39 cellular contexts compared by ENCODE assay signal in the genomic region with DNA sequence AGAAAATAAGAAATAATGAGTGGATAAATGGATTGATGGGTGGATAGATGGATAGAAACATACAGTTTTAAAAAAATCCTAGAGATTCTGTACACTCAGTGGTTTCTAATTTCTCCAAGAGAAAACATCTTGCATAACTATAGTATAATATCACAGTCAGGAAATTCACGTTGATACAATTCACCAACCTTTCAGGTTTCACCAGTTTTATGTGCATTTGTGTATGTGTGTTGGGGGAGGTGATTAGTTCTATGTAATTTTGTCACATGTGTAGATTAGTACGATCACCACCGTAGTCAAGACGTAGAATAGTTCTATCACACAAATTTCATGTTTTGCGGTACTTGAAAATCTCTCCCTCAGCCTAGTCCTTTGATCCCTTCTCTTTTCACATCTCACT.
"Had no signal": no experiment of that assay in that cellular context is flagged by ENCODE, and none has a peak within 500 bp of the region (broad histone marks: within the 10 kb centered on the region; RNA-seq: fewer than 3 reads in every experiment).

No MANE protein-coding gene starts in this region.

- H3K9me3 Mint-ChIP-seq: activated CD4-positive, alpha-beta T cell treated with anti-CD3 and anti-CD28 coated beads, Interleukin-2, amount 10 ng/mL, durations not matched to agents 24 days and 14 days; activated T-helper 1 cell treated with anti-CD3 and anti-CD28 coated beads, Interleukin-12 subunit alpha, Interleukin-12 subunit beta, Interleukin-2, Interleukin-4 antibody, amounts not matched to agents 30 ng/mL and 10 ng/mL and 1 ng/mL, durations not matched to agents 14 hours and 24 hours and 36 hours had no signal

- H3K4me1 ChIP-seq: adrenal gland, body of pancreas, breast epithelium had no signal

- ATAC-seq: activated CD8-positive, alpha-beta T cell treated with anti-CD3 and anti-CD28 coated beads for 36 hours; activated naive CD4-positive, alpha-beta T cell treated with anti-CD3 and anti-CD28 coated beads, Interleukin-2, amount 50 U/mL, for 72 hours; activated T-cell treated with anti-CD3 and anti-CD28 coated beads, Interleukin-2, amount 50 U/mL, for 4 hours; activated T-cell treated with anti-CD3 and anti-CD28 coated beads, Interleukin-2, amount 50 U/mL, for 72 hours; activated T-helper 17 cell treated with anti-CD3 and anti-CD28 coated beads, Interleukin-2, amount 50 U/mL, for 72 hours; body of pancreas had no signal

- H3K36me3 ChIP-seq: adrenal gland, brain microvascular endothelial cell, breast epithelium, cardiac muscle cell had no signal

- H3K36me3 Mint-ChIP-seq: activated CD4-positive, alpha-beta memory T cell treated with anti-CD3 and anti-CD28 coated beads for 36 hours; activated naive CD4-positive, alpha-beta T cell treated with anti-CD3 and anti-CD28 coated beads, Interleukin-2, amount 50 U/mL, for 72 hours; activated naive CD8-positive, alpha-beta T cell treated with anti-CD3 and anti-CD28 coated beads for 36 hours had no signal

- H3K27ac ChIP-seq: adrenal gland, body of pancreas, brain microvascular endothelial cell, breast epithelium, cardiac muscle cell, VCaP had no signal

- H3K4me3 Mint-ChIP-seq: activated B cell treated with CpG ODN at 0.5 μM for 24 hours; activated CD4-positive, alpha-beta memory T cell treated with anti-CD3 and anti-CD28 coated beads for 36 hours; activated CD4-positive, alpha-beta T cell treated with anti-CD3 and anti-CD28 coated beads, Interleukin-2, amount 10 ng/mL, durations not matched to agents 24 days and 14 days; activated CD8-positive, alpha-beta T cell treated with anti-CD3 and anti-CD28 coated beads for 36 hours; activated naive CD4-positive, alpha-beta T cell treated with anti-CD3 and anti-CD28 coated beads for 36 hours; activated naive CD8-positive, alpha-beta T cell treated with anti-CD3 and anti-CD28 coated beads for 36 hours; activated T-cell treated with anti-CD3 and anti-CD28 coated beads, Interleukin-2, amount 50 U/mL, for 4 hours; activated T-cell treated with anti-CD3 and anti-CD28 coated beads, Interleukin-2, amount 50 U/mL, for 72 hours; activated T-helper 1 cell treated with anti-CD3 and anti-CD28 coated beads, Interleukin-12 subunit alpha, Interleukin-12 subunit beta, Interleukin-2, Interleukin-4 antibody, amounts not matched to agents 30 ng/mL and 10 ng/mL and 1 ng/mL, durations not matched to agents 14 hours and 24 hours and 36 hours; activated T-helper 17 cell treated with anti-CD3 and anti-CD28 coated beads, Interleukin-2, amount 50 U/mL, for 72 hours; central memory CD8-positive, alpha-beta T cell; T-helper 1 cell treated with Interleukin-12 subunit alpha and Interleukin-12 subunit beta and Interleukin-4 antibody, amounts not matched to agents 30 μg/mL and 1 μg/mL, for 36 hours; T-helper 2 cell treated with Interferon-gamma antibody and Interleukin-4, amounts not matched to agents 5 μg/mL and 100 μg/mL, for 36 hours had no signal

- H3K4me1 Mint-ChIP-seq: activated B cell treated with CpG ODN at 0.5 μM for 24 hours; activated CD4-positive, alpha-beta T cell treated with anti-CD3 and anti-CD28 coated beads, Interleukin-2, amount 10 ng/mL, durations not matched to agents 24 days and 14 days; activated naive CD8-positive, alpha-beta T cell treated with anti-CD3 and anti-CD28 coated beads for 36 hours; activated T-helper 17 cell treated with anti-CD3 and anti-CD28 coated beads, Interleukin-2, amount 50 U/mL, for 72 hours; central memory CD8-positive, alpha-beta T cell had no signal

- H3K27ac Mint-ChIP-seq: activated B cell treated with CpG ODN at 0.5 μM for 24 hours; activated CD4-positive, alpha-beta memory T cell treated with anti-CD3 and anti-CD28 coated beads for 36 hours; activated CD4-positive, alpha-beta T cell treated with anti-CD3 and anti-CD28 coated beads, Interleukin-2, amount 10 ng/mL, durations not matched to agents 24 days and 14 days; activated CD8-positive, alpha-beta T cell treated with anti-CD3 and anti-CD28 coated beads for 36 hours; activated naive CD4-positive, alpha-beta T cell treated with anti-CD3 and anti-CD28 coated beads for 36 hours; activated naive CD4-positive, alpha-beta T cell treated with anti-CD3 and anti-CD28 coated beads, Interleukin-2, amount 50 U/mL, for 72 hours; activated naive CD8-positive, alpha-beta T cell treated with anti-CD3 and anti-CD28 coated beads for 36 hours; activated T-cell treated with anti-CD3 and anti-CD28 coated beads, Interleukin-2, amount 50 U/mL, for 72 hours; activated T-helper 1 cell treated with anti-CD3 and anti-CD28 coated beads, Interleukin-12 subunit alpha, Interleukin-12 subunit beta, Interleukin-2, Interleukin-4 antibody, amounts not matched to agents 30 ng/mL and 10 ng/mL and 1 ng/mL, durations not matched to agents 14 hours and 24 hours and 36 hours; activated T-helper 17 cell treated with anti-CD3 and anti-CD28 coated beads, Interleukin-2, amount 50 U/mL, for 72 hours; T-helper 1 cell treated with Interleukin-12 subunit alpha and Interleukin-12 subunit beta and Interleukin-4 antibody, amounts not matched to agents 30 μg/mL and 1 μg/mL, for 36 hours; T-helper 2 cell treated with Interferon-gamma antibody and Interleukin-4, amounts not matched to agents 5 μg/mL and 100 μg/mL, for 36 hours had no signal

- H3K9me3 ChIP-seq: adrenal gland, body of pancreas, breast epithelium had no signal

- FAIRE-seq: astrocyte, TTC549 had no signal

- H3K27me3 ChIP-seq: adrenal gland, body of pancreas, brain microvascular endothelial cell, breast epithelium, cardiac muscle cell had no signal

- DNase-seq: activated B cell treated with CpG ODN at 0.5 μM for 24 hours; activated CD4-positive, alpha-beta memory T cell treated with anti-CD3 and anti-CD28 coated beads for 36 hours; activated CD4-positive, alpha-beta T cell treated with anti-CD3 and anti-CD28 coated beads for 4 hours; activated CD4-positive, alpha-beta T cell treated with anti-CD3 and anti-CD28 coated beads, Interleukin-2, amount 10 ng/mL, durations not matched to agents 24 days and 14 days; activated CD4-positive, alpha-beta T cell treated with anti-CD3 and anti-CD28 coated beads, Interleukin-2, amount 50 U/mL, for 1 hour; activated CD4-positive, alpha-beta T cell treated with anti-CD3 and anti-CD28 coated beads, Interleukin-2, amount 50 U/mL, for 4 hours; activated CD4-positive, CD25-positive, alpha-beta regulatory T cell treated with anti-CD3 and anti-CD28 coated beads, Interleukin-2, amount 50 U/mL, for 72 hours; activated CD8-positive, alpha-beta memory T cell treated with anti-CD3 and anti-CD28 coated beads, Interleukin-2, amount 50 U/mL, for 4 hours; activated CD8-positive, alpha-beta T cell treated with anti-CD3 and anti-CD28 coated beads for 36 hours; activated effector memory CD4-positive, alpha-beta T cell treated with anti-CD3 and anti-CD28 coated beads, Interleukin-2, amount 50 U/mL, for 16 hours; activated gamma-delta T cell treated with Interleukin-2 at 50 U/mL for 16 hours; activated naive CD4-positive, alpha-beta T cell; activated naive CD4-positive, alpha-beta T cell treated with anti-CD3 and anti-CD28 coated beads for 36 hours; activated naive CD4-positive, alpha-beta T cell treated with anti-CD3 and anti-CD28 coated beads, Interleukin-2, amount 50 U/mL, for 16 hours; activated naive CD8-positive, alpha-beta T cell treated with anti-CD3 and anti-CD28 coated beads for 36 hours; activated T-cell treated with anti-CD3 and anti-CD28 coated beads for 4 hours; activated T-cell treated with anti-CD3 and anti-CD28 coated beads, Interleukin-2, amount 50 U/mL, for 1 hour; activated T-cell treated with anti-CD3 and anti-CD28 coated beads, Interleukin-2, amount 50 U/mL, for 4 hours; activated T-cell treated with anti-CD3 and anti-CD28 coated beads, Interleukin-2, amount 50 U/mL, for 72 hours; adrenal gland; amniotic stem cell; aorta; body of pancreas; brain microvascular endothelial cell; caudate nucleus; cerebellar nuclear complex; T-helper 2 cell; T-helper 9 cell had no signal

- H3K4me3 ChIP-seq: adrenal gland, body of pancreas, breast epithelium, cardiac muscle cell had no signal

- H3K27me3 Mint-ChIP-seq: activated B cell treated with CpG ODN at 0.5 μM for 24 hours; activated CD4-positive, alpha-beta memory T cell treated with anti-CD3 and anti-CD28 coated beads for 36 hours; activated CD4-positive, alpha-beta T cell treated with anti-CD3 and anti-CD28 coated beads, Interleukin-2, amount 10 ng/mL, durations not matched to agents 24 days and 14 days; activated CD8-positive, alpha-beta T cell treated with anti-CD3 and anti-CD28 coated beads for 36 hours; activated naive CD8-positive, alpha-beta T cell treated with anti-CD3 and anti-CD28 coated beads for 36 hours; activated T-helper 17 cell treated with anti-CD3 and anti-CD28 coated beads, Interleukin-2, amount 50 U/mL, for 72 hours; central memory CD8-positive, alpha-beta T cell had no signal
